In genomic region chrX:51894697-51895336, GRCh38 we compare ENCODE assay signal across 8 cellular contexts. TPM values are rescaled to one million over a fixed set of nuclear protein-coding genes. Genes with fewer than 3 reads are reported as not detected.
DNase-seq lines count a peak whose midpoint lies in the region; ATAC-seq and TF ChIP-seq lines count a peak whose summit lies in the region.

No MANE protein-coding gene starts in this region.

- ATAC-seq in GM21786 (IDR thresholded peaks at IDR 0.05; ENCODE audit: unreplicated experiment) (peak; percentile 53), lower lobe of right lung (peak; percentile 12 to 14)

- H3K36me3 Mint-ChIP-seq in chondrocyte (ENCODE audit: low read depth): peaks cover 24% of the 10 kb centered on the region

- H3K27ac Mint-ChIP-seq in chondrocyte (ENCODE audit: unreplicated experiment): peak overlapping the region; percentile 96

- H3K27ac ChIP-seq in lower lobe of right lung (peak overlapping the region; percentile 60), tibial artery (peak overlapping the region; percentile 83 to 86)

- H3K27me3 ChIP-seq in lower lobe of right lung (ENCODE audit: low read depth) (no peaks in the 10 kb centered on the region), tibial artery (no peaks in the 10 kb centered on the region)

- no peaks in the 10 kb centered on the region for H3K9me3 Mint-ChIP-seq in chondrocyte (ENCODE audit: low read depth)

- H3K4me1 ChIP-seq in lower lobe of right lung: no peaks in the 10 kb centered on the region
- H3K4me1 ChIP-seq in tibial artery: peaks cover 0 to 18% (median 11%) of the 10 kb centered on the region in 4 donors

- H3K27me3 Mint-ChIP-seq in chondrocyte (ENCODE audit: low read depth): no peaks in the 10 kb centered on the region

- TF ChIP-seq CTCF in chondrocyte (IDR thresholded peaks at IDR 0.05) (peak; percentile 29), lower lobe of right lung (IDR thresholded peaks at IDR 0.05) (no peak), tibial artery (IDR thresholded peaks at IDR 0.05) (no peak)

- no peaks in the 10 kb centered on the region for H3K9me3 ChIP-seq in lower lobe of right lung
- H3K9me3 ChIP-seq in tibial artery: no peaks in the 10 kb centered on the region

- intact Hi-C loops in lower lobe of right lung (cut with DNase I) (no loop called here), tibial artery (cut with DNase I; ENCODE audit: low total_unique reads) (no loop called here)

- H3K4me1 Mint-ChIP-seq in chondrocyte (ENCODE audit: low read depth): peaks cover 49% of the 10 kb centered on the region

- peaks cover 21% of the 10 kb centered on the region for H3K36me3 ChIP-seq in lower lobe of right lung
- H3K36me3 ChIP-seq in tibial artery: peaks cover 7 to 36% (median 8%) of the 10 kb centered on the region in 3 donors

- DNase-seq in DMS79 treated with DMSO at 0.1 percent for 48 hours (lab: John Stamatoyannopoulos, UW): peak; percentile 12
- no peak for DNase-seq in DMS79 (lab: John Stamatoyannopoulos, UW)
- peak; percentile 5 for DNase-seq in NCI-H2107 (lab: John Stamatoyannopoulos, UW)
- peak; percentile 68 for DNase-seq in chondrocyte (ENCODE audit: low spot score)
- no peak for DNase-seq in lower lobe of right lung
- DNase-seq in tibial artery: peak; percentile 21 to 66
- DNase-seq in SKM-1 treated with dmso at 0.1 percent for 144 hours (lab: John Stamatoyannopoulos, UW; ENCODE audit: unreplicated experiment): no peak

- peak overlapping the region; percentile 58 for H3K4me3 ChIP-seq in lower lobe of right lung
- peak overlapping the region; percentile 63 to 72 for H3K4me3 ChIP-seq in tibial artery

- H3K4me3 Mint-ChIP-seq in chondrocyte (ENCODE audit: unreplicated experiment): peak overlapping the region; percentile 99

RNA-seq across cellular contexts. Expression of gene MAGED1, which starts 1.4 kb away (rescaled TPM):
- total RNA-seq in chondrocyte (470 to 669 TPM (median 477 TPM) in 3 replicates), lower lobe of right lung (53.0 TPM)

Comparison
In these comparisons a context has a peak if more than half of its experiments do, and no peak if none do; other contexts are left out.
1. DNase-seq: peak in DMS79 treated with DMSO at 0.1 percent for 48 hours (single experiment), NCI-H2107 (single experiment), chondrocyte (single experiment) and tibial artery (2 of 2); none in DMS79 (single experiment), lower lobe of right lung (single experiment) and SKM-1 treated with dmso at 0.1 percent for 144 hours (single experiment).